ENCODE assay signal across 12 cellular contexts in the genomic region with DNA sequence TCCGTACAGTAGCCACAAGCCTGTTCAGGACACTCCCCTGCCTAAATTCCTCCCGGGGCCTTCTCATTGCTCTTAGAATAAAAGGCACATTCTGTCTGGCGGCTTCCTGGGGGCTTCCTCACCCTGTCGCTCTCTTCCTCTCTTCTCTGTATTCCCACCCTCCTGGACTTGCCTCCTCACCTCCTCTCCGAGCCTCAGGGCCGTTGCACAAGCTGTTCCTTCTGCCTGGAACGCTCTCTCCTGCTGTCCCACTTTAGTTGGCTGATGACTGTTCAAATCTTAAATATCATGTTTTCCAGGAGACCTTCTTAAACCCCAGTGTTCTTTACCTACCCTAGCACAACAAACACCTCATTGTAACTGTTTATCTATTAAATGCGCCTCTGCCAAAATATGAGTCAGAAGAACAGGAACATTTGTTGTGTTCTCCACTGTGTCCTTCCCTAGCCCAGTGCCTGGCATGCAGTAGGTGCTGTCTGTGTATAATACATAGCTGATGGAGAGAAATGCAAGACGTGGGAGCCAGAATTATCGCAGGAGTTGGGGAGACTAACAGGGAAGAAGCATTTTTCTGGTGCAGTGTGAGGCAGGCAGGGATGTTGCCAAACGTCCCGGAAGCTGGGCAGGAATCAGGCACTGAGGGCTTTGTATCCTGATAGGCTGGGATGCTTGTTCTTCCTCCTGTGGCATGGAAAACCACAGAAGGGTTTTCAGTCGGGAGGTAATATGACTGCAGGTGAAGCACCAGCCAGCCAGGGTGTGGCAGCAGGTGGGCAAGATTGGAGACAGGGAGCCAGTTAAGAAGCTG. TPM values are rescaled to one million over a fixed set of nuclear protein-coding genes. Genes with fewer than 3 reads are reported as not detected.
DNase-seq lines count a peak whose midpoint lies in the region; ATAC-seq and TF ChIP-seq lines count a peak whose summit lies in the region.
"Had no signal": no experiment of that assay in that cellular context is flagged by ENCODE, and none has a peak within 500 bp of the region (broad histone marks: within the 10 kb centered on the region; RNA-seq: fewer than 3 reads in every experiment).

No MANE protein-coding gene starts in this region.

- H3K4me3 ChIP-seq in epithelial cell of proximal tubule (ENCODE audit: low read depth, low read length), result no peak overlapping the region
- H3K4me3 ChIP-seq: coronary artery had no signal

- ATAC-seq in omental fat pad (ENCODE audit: low FRiP score) (peak; percentile 80), GM19351 (IDR thresholded peaks at IDR 0.05; ENCODE audit: unreplicated experiment) (no peak), HG03460 (IDR thresholded peaks at IDR 0.05; ENCODE audit: unreplicated experiment) (no peak)
- ATAC-seq: stimulated activated effector memory CD8-positive, alpha-beta T cell treated with anti-CD3 and anti-CD28 coated beads, Interleukin-12 subunit alpha, Interleukin-12 subunit beta, amount 100 ng/mL, for 72 hours had no signal

- no peak for TF ChIP-seq CTCF in epithelial cell of proximal tubule (conservative IDR thresholded peaks at IDR 0.05; ENCODE audit: low read depth, low read length)
- TF ChIP-seq CTCF in omental fat pad (IDR thresholded peaks at IDR 0.05), result no peak

- DNase-seq in DMS153 (lab: John Stamatoyannopoulos, UW) (peak; percentile 71), NCI-H526 (lab: John Stamatoyannopoulos, UW) (peak; percentile 41 to 69), epithelial cell of proximal tubule (ENCODE audit: low read depth) (peak; percentile 61), omental fat pad (ENCODE audit: low spot score) (no peak)
- no peak for DNase-seq in stimulated activated CD4-positive, alpha-beta T cell treated with anti-CD3 and anti-CD28 coated beads, Interleukin-2, amount 100 ng/mL, for 48 hours
- DNase-seq in NK-92 treated with Interleukin-12 subunit alpha and Interleukin-12 subunit beta, amount 100 ng/mL, for 24 hours (lab: John Stamatoyannopoulos, UW), result no peak
- DNase-seq: activated CD8-positive, alpha-beta memory T cell treated with anti-CD3 and anti-CD28 coated beads for 24 hours; islet precursor cell had no signal

RNA-seq across cellular contexts. Expression of gene THRAP3, which starts 24.1 kb away (rescaled TPM):
- total RNA-seq in epithelial cell of proximal tubule (62.9 and 96.6 TPM in 2 replicates), omental fat pad (10 to 100 TPM; 77.2 to 99.5 (median 86.2) TPM)

RNA-seq across cellular contexts. Expression of gene MAP7D1, which starts 44.2 kb away (rescaled TPM):
- 262 and 280 TPM in 2 replicates for total RNA-seq in epithelial cell of proximal tubule
- 100 to 1,000 TPM in 3 of 4 donors, 10 to 100 TPM in 1; 73.3 to 244 (median 115) TPM for total RNA-seq in omental fat pad

RNA-seq across cellular contexts. Expression of gene TRAPPC3, which starts 50.9 kb away (rescaled TPM):
- 95.9 and 136 TPM in 2 replicates for total RNA-seq in epithelial cell of proximal tubule
- total RNA-seq in omental fat pad, result 100 to 1,000 TPM in 1 of 4 donors, 10 to 100 TPM in 3; 76.3 to 104 (median 83.2) TPM

Comparison
In these comparisons a context has a peak if more than half of its experiments do, and no peak if none do; other contexts are left out.
1. DNase-seq: peak in DMS153 (single experiment), NCI-H526 (2 of 2) and epithelial cell of proximal tubule (single experiment); none in omental fat pad (single experiment), stimulated activated CD4-positive, alpha-beta T cell treated with anti-CD3 and anti-CD28 coated beads, Interleukin-2, amount 100 ng/mL, for 48 hours (0 of 2) and NK-92 treated with Interleukin-12 subunit alpha and Interleukin-12 subunit beta, amount 100 ng/mL, for 24 hours (single experiment).